In genomic region chr15:27985099-27985498, GRCh38 we compare ENCODE assay signal across 17 cellular contexts.
DNase-seq lines count a peak whose midpoint lies in the region; ATAC-seq and TF ChIP-seq lines count a peak whose summit lies in the region.
"Had no signal": no experiment of that assay in that cellular context is flagged by ENCODE, and none has a peak within 500 bp of the region (broad histone marks: within the 10 kb centered on the region; RNA-seq: fewer than 3 reads in every experiment).

No MANE protein-coding gene starts in this region.

- ATAC-seq in RWPE2 (ENCODE audit: low read depth), result 0 out of 3 replicates have a peak, but pooled peaks have one; percentile 13
- peak; percentile 9 for ATAC-seq in upper lobe of right lung
- no peak for ATAC-seq in GM19324 (IDR thresholded peaks at IDR 0.05; ENCODE audit: low FRiP score, unreplicated experiment)
- no peak for ATAC-seq in GM21825 (IDR thresholded peaks at IDR 0.05; ENCODE audit: unreplicated experiment)
- ATAC-seq: CD8-positive, alpha-beta T cell had no signal

- TF ChIP-seq POLR2A in breast epithelium (IDR thresholded peaks at IDR 0.05), result no peak

- no peak for DNase-seq in RWPE2 (ENCODE audit: low spot score)
- DNase-seq in posterior vena cava (ENCODE audit: low spot score), result peak; percentile 65
- DNase-seq in upper lobe of right lung, result no peak
- no peak for DNase-seq in breast epithelium (ENCODE audit: low spot score in 2 of 2)
- DNase-seq: 8988T; ACHN; BE2C; Caco-2; Calu3; CD4-positive, alpha-beta T cell; CD8-positive, alpha-beta T cell; DMS79 treated with DMSO at 0.1 percent for 48 hours; GF-D8 had no signal

- intact Hi-C loops in posterior vena cava (cut with DNase I), result no loop called here
- intact Hi-C loops in upper lobe of right lung (cut with DNase I), result no loop called here
- intact Hi-C loops in breast epithelium (cut with DNase I; ENCODE audit: low total_unique reads), result loop anchor here (5.0 kb wide), 1 partner anchor 1398 kb away; no protein-coding TSS in a partner anchor

- no peaks in the 10 kb centered on the region for H3K36me3 ChIP-seq in RWPE2 (ENCODE audit: low read depth)
- H3K36me3 ChIP-seq in upper lobe of right lung, result no peaks in the 10 kb centered on the region
- H3K36me3 ChIP-seq in breast epithelium, result no peaks in the 10 kb centered on the region
- H3K36me3 ChIP-seq: BE2C; BLaER1 treated with 17β-estradiol and CSF1 and Interleukin-3, amounts not matched to agents 10 nM and 100 nM had no signal

- H3K4me1 ChIP-seq in RWPE2 (ENCODE audit: insufficient read depth, poor library complexity, severe bottlenecking) (no peaks in the 10 kb centered on the region), upper lobe of right lung (no peaks in the 10 kb centered on the region), breast epithelium (no peaks in the 10 kb centered on the region)
- H3K4me1 ChIP-seq: BE2C, Caco-2 had no signal

- TF ChIP-seq CTCF in RWPE2 (IDR thresholded peaks at IDR 0.05; ENCODE audit: poor library complexity, severe bottlenecking), result no peak
- no peak for TF ChIP-seq CTCF in upper lobe of right lung (IDR thresholded peaks at IDR 0.05)
- no peak for TF ChIP-seq CTCF in breast epithelium (IDR thresholded peaks at IDR 0.05)

- no peaks in the 10 kb centered on the region for H3K9me3 ChIP-seq in RWPE2 (ENCODE audit: severe bottlenecking)
- no peaks in the 10 kb centered on the region for H3K9me3 ChIP-seq in upper lobe of right lung
- H3K9me3 ChIP-seq in breast epithelium, result no peaks in the 10 kb centered on the region
- H3K9me3 ChIP-seq: BE2C; BLaER1 treated with 17β-estradiol and CSF1 and Interleukin-3, amounts not matched to agents 10 nM and 100 nM; Caco-2 had no signal

- H3K27me3 ChIP-seq in RWPE2 (ENCODE audit: insufficient read depth, poor library complexity, severe bottlenecking) (no peaks in the 10 kb centered on the region), upper lobe of right lung (no peaks in the 10 kb centered on the region), breast epithelium (no peaks in the 10 kb centered on the region)
- H3K27me3 ChIP-seq: BLaER1 treated with 17β-estradiol and CSF1 and Interleukin-3, amounts not matched to agents 10 nM and 100 nM had no signal

- H3K4me3 ChIP-seq in RWPE2 (ENCODE audit: severe bottlenecking), result no peak overlapping the region
- H3K4me3 ChIP-seq in upper lobe of right lung, result no peak overlapping the region
- no peak overlapping the region for H3K4me3 ChIP-seq in breast epithelium
- H3K4me3 ChIP-seq: BLaER1 treated with 17β-estradiol and CSF1 and Interleukin-3, amounts not matched to agents 10 nM and 100 nM had no signal

- no peak overlapping the region for H3K27ac ChIP-seq in RWPE2 (ENCODE audit: poor library complexity, severe bottlenecking)
- no peak overlapping the region for H3K27ac ChIP-seq in upper lobe of right lung
- H3K27ac ChIP-seq in breast epithelium, result no peak overlapping the region
- H3K27ac ChIP-seq: BLaER1 treated with 17β-estradiol and CSF1 and Interleukin-3, amounts not matched to agents 10 nM and 100 nM; C4-2B had no signal

Comparison
In these comparisons a context has a peak if more than half of its experiments do, and no peak if none do; other contexts are left out.
1. ATAC-seq: peak in RWPE2 (single experiment) and upper lobe of right lung (single experiment); none in GM19324 (single experiment) and GM21825 (single experiment).